Comparison of ENCODE assay signal across 20 cellular contexts in genomic region chr4:40170588-40170987, GRCh38. TPM values are rescaled to one million over a fixed set of nuclear protein-coding genes. Genes with fewer than 3 reads are reported as not detected.
A peak's percentile ranks its signal among the peaks of the same experiment; 100 is the strongest.
DNase-seq lines count a peak whose midpoint lies in the region; ATAC-seq and FAIRE-seq lines count a peak whose summit lies in the region.
"Had no signal": no experiment of that assay in that cellular context is flagged by ENCODE, and none has a peak within 500 bp of the region (broad histone marks: within the 10 kb centered on the region; RNA-seq: fewer than 3 reads in every experiment).

No MANE protein-coding gene starts in this region.

- H3K27ac ChIP-seq in right cardiac atrium (ENCODE audit: low read length) = no peak overlapping the region
- H3K27ac ChIP-seq: BLaER1 treated with 17β-estradiol and CSF1 and Interleukin-3, amounts not matched to agents 10 nM and 100 nM; skin epidermis; vagina; VCaP had no signal

- no peaks in the 10 kb centered on the region for H3K9me3 ChIP-seq in right cardiac atrium (ENCODE audit: control insufficient read depth, low read length)
- H3K9me3 ChIP-seq: vagina had no signal

- peak; percentile 83 for ATAC-seq in GM18907 (IDR thresholded peaks at IDR 0.05; ENCODE audit: unreplicated experiment)
- ATAC-seq in GM21825 (IDR thresholded peaks at IDR 0.05; ENCODE audit: unreplicated experiment) = peak; percentile 73
- ATAC-seq in HG03342 (IDR thresholded peaks at IDR 0.05; ENCODE audit: unreplicated experiment) = peak; percentile 75
- ATAC-seq in right cardiac atrium = no peak

- H3K4me3 ChIP-seq in right cardiac atrium (ENCODE audit: low read length) = no peak overlapping the region
- H3K4me3 ChIP-seq: BLaER1 treated with 17β-estradiol and CSF1 and Interleukin-3, amounts not matched to agents 10 nM and 100 nM; skin epidermis; vagina had no signal

- H3K4me1 ChIP-seq in right cardiac atrium (ENCODE audit: control insufficient read depth, insufficient read depth, low read length) = no peaks in the 10 kb centered on the region
- H3K4me1 ChIP-seq: vagina had no signal

- no peaks in the 10 kb centered on the region for H3K27me3 ChIP-seq in right cardiac atrium (ENCODE audit: control insufficient read depth, insufficient read depth)
- H3K27me3 ChIP-seq: BLaER1 treated with 17β-estradiol and CSF1 and Interleukin-3, amounts not matched to agents 10 nM and 100 nM; vagina had no signal

- peak; percentile 55 for FAIRE-seq in urothelium cell line (lab: Jason Lieb, UNC)
- FAIRE-seq: RCC 7860 had no signal

- DNase-seq in urothelium cell line (ENCODE audit: low spot score) = no peak
- no peak for DNase-seq in T-helper 2 cell
- no peak for DNase-seq in GM19238 (ENCODE audit: insufficient read length, low spot score)
- no peak for DNase-seq in right cardiac atrium
- DNase-seq: activated gamma-delta T cell treated with Interleukin-2 at 50 U/mL for 16 hours; DMS79; erythroblast; glutamatergic neuron; kidney; NCI-H1048; NCI-H748 treated with DMSO at 0.1 percent for 48 hours; stimulated activated naive CD4-positive, alpha-beta T cell had no signal

- intact Hi-C loops in right cardiac atrium (cut with DNase I) = no loop called here

RNA-seq across cellular contexts. Expression of gene RHOH, which starts 26.2 kb away (rescaled TPM):
- total RNA-seq in right cardiac atrium = 1 to 10 TPM in 1 of 4 donors, under 1 TPM in 3; 0.29 to 1.0 (median 0.47) TPM
- polyA plus RNA-seq in right cardiac atrium = 0.07 TPM

Comparison
In these comparisons a context has a peak if more than half of its experiments do, and no peak if none do; other contexts are left out.
1. ATAC-seq: peak in GM18907 (single experiment), GM21825 (single experiment) and HG03342 (single experiment); none in right cardiac atrium (0 of 2).